ENCODE assay signal across 21 cellular contexts in genomic region chr3:32612551-32612950, GRCh38. TPM values are rescaled to one million over a fixed set of nuclear protein-coding genes. Genes with fewer than 3 reads are reported as not detected.
DNase-seq lines count a peak whose midpoint lies in the region; ATAC-seq and TF ChIP-seq lines count a peak whose summit lies in the region.
"Had no signal": no experiment of that assay in that cellular context is flagged by ENCODE, and none has a peak within 500 bp of the region (broad histone marks: within the 10 kb centered on the region; RNA-seq: fewer than 3 reads in every experiment).

No MANE protein-coding gene starts in this region.

- H3K9me3 ChIP-seq in heart right ventricle, result no peaks in the 10 kb centered on the region
- no peaks in the 10 kb centered on the region for H3K9me3 ChIP-seq in right cardiac atrium (ENCODE audit: control insufficient read depth, low read length)
- no peaks in the 10 kb centered on the region for H3K9me3 ChIP-seq in ascending aorta
- H3K9me3 ChIP-seq in thoracic aorta, result no peaks in the 10 kb centered on the region
- H3K9me3 ChIP-seq: SJSA1 had no signal

- H3K27ac ChIP-seq in heart right ventricle (peak overlapping the region in 6 of 10 donors; percentile 1 to 75 (median 35)), right cardiac atrium (ENCODE audit: low read length) (no peak overlapping the region), ascending aorta (peak overlapping the region; percentile 35 to 69), thoracic aorta (peak overlapping the region; percentile 6 to 34)
- H3K27ac ChIP-seq: SJSA1 had no signal

- 49 to 72% methylated on average over 1 of the region's 1 CpG for WGBS in heart right ventricle, 2 donors
- WGBS in right cardiac atrium, result 57% methylated on average over 1 of the region's 1 CpG

- no peak overlapping the region for H3K4me3 ChIP-seq in heart right ventricle
- no peak overlapping the region for H3K4me3 ChIP-seq in right cardiac atrium (ENCODE audit: low read length)
- no peak overlapping the region for H3K4me3 ChIP-seq in ascending aorta
- H3K4me3 ChIP-seq in thoracic aorta, result no peak overlapping the region
- H3K4me3 ChIP-seq: SJSA1 had no signal

- DNase-seq in heart right ventricle, result no peak
- no peak for DNase-seq in right cardiac atrium
- DNase-seq in ascending aorta (ENCODE audit: low spot score in 2 of 2), result no peak
- peak; percentile 69 for DNase-seq in inferior parietal cortex (ENCODE audit: extremely low spot score)
- DNase-seq in thoracic aorta (ENCODE audit: low spot score), result no peak
- no peak for DNase-seq in NCI-H146 (lab: John Stamatoyannopoulos, UW)
- DNase-seq in 8988T, result no peak
- DNase-seq: CD4-positive, CD25-positive, alpha-beta regulatory T cell; EL; GF-D8; KBM-7; MM.1S; NCI-H1048; NCI-H1436; NCI-H1930; NCI-H2171; NCI-H345; NCI-H524; NCI-H774 had no signal

- H3K4me1 ChIP-seq in heart right ventricle, result peaks cover 0 to 4% (median 0%) of the 10 kb centered on the region in 9 donors
- H3K4me1 ChIP-seq in right cardiac atrium (ENCODE audit: control insufficient read depth, insufficient read depth, low read length), result no peaks in the 10 kb centered on the region
- peaks cover 0 to 7% of the 10 kb centered on the region in 2 donors for H3K4me1 ChIP-seq in ascending aorta
- H3K4me1 ChIP-seq in thoracic aorta (ENCODE audit: control insufficient read depth in 1 of 2, low read depth in 2 of 2), result peaks cover 9 to 29% of the 10 kb centered on the region in 2 donors

- ATAC-seq in heart right ventricle (peak in 4 of 8 donors; percentile 47 to 64 (median 57)), right cardiac atrium (no peak), thoracic aorta (ENCODE audit: insufficient number of reproducible peaks, low FRiP score, low read depth) (no peak)
- ATAC-seq: Panc1 had no signal

- intact Hi-C loops in heart right ventricle (cut with DNase I), result no loop called here
- intact Hi-C loops in right cardiac atrium (cut with DNase I), result no loop called here
- intact Hi-C loops in ascending aorta (cut with DNase I), result loop anchor here (5.0 kb wide), 1 partner anchor 40 kb away; the partner anchor contains the start of gene DYNC1LI1

- TF ChIP-seq CTCF in heart right ventricle (IDR thresholded peaks at IDR 0.05), result no peak
- TF ChIP-seq CTCF in ascending aorta (IDR thresholded peaks at IDR 0.05), result no peak
- TF ChIP-seq CTCF in thoracic aorta (IDR thresholded peaks at IDR 0.05), result no peak

- H3K36me3 ChIP-seq in heart right ventricle, result no peaks in the 10 kb centered on the region
- H3K36me3 ChIP-seq in ascending aorta, result no peaks in the 10 kb centered on the region
- no peaks in the 10 kb centered on the region for H3K36me3 ChIP-seq in thoracic aorta
- H3K36me3 ChIP-seq: SJSA1 had no signal

- H3K27me3 ChIP-seq in heart right ventricle (no peaks in the 10 kb centered on the region), right cardiac atrium (ENCODE audit: control insufficient read depth, insufficient read depth) (no peaks in the 10 kb centered on the region), ascending aorta (no peaks in the 10 kb centered on the region), thoracic aorta (replicated peaks; ENCODE audit: insufficient read depth) (no peaks in the 10 kb centered on the region)
- H3K27me3 ChIP-seq: SJSA1 had no signal

RNA-seq across cellular contexts. Expression of gene DYNC1LI1, which starts 41.9 kb away (rescaled TPM):
- total RNA-seq in heart right ventricle (10 to 100 TPM; 42.6 to 69.9 (median 54.0) TPM), right cardiac atrium (10 to 100 TPM; 41.2 to 48.5 (median 46.1) TPM), ascending aorta (22.1 TPM), thoracic aorta (10 to 100 TPM; 28.3 to 44.4 TPM)
- polyA plus RNA-seq in heart right ventricle (10 to 100 TPM; 23.4 to 41.4 TPM), right cardiac atrium (42.6 TPM)
